Comparison of ENCODE assay signal across 19 cellular contexts in genomic region chr14:75673345-75673744, GRCh38. TPM values are rescaled to one million over a fixed set of nuclear protein-coding genes. Genes with fewer than 3 reads are reported as not detected.
DNase-seq lines count a peak whose midpoint lies in the region; ATAC-seq, FAIRE-seq and TF ChIP-seq lines count a peak whose summit lies in the region.
"Had no signal": no experiment of that assay in that cellular context is flagged by ENCODE, and none has a peak within 500 bp of the region (broad histone marks: within the 10 kb centered on the region; RNA-seq: fewer than 3 reads in every experiment).

No MANE protein-coding gene starts in this region.

- peaks cover 39% of the 10 kb centered on the region for H3K36me3 Mint-ChIP-seq in activated naive CD8-positive, alpha-beta T cell treated with anti-CD3 and anti-CD28 coated beads, Interleukin-2, amount 50 U/mL, for 24 hours (ENCODE audit: low read depth)
- peaks cover 42% of the 10 kb centered on the region for H3K36me3 Mint-ChIP-seq in activated naive CD8-positive, alpha-beta T cell treated with anti-CD3 and anti-CD28 coated beads for 36 hours
- peaks cover 31% of the 10 kb centered on the region for H3K36me3 Mint-ChIP-seq in progenitor cell of endocrine pancreas (ENCODE audit: insufficient read depth)

- DNase-seq in activated naive CD8-positive, alpha-beta T cell treated with anti-CD3 and anti-CD28 coated beads, Interleukin-2, amount 50 U/mL, for 24 hours, result no peak
- DNase-seq in activated naive CD8-positive, alpha-beta T cell treated with anti-CD3 and anti-CD28 coated beads for 36 hours, result no peak
- DNase-seq in GM19239 (ENCODE audit: insufficient read length, low spot score) (no peak), progenitor cell of endocrine pancreas (ENCODE audit: low spot score, unreplicated experiment) (no peak), NCI-H2227 treated with DMSO at 0.1 percent for 48 hours (lab: John Stamatoyannopoulos, UW) (no peak)
- DNase-seq in stimulated activated naive CD8-positive, alpha-beta T cell treated with anti-CD3 and anti-CD28 coated beads, Interleukin-15, amount 100 ng/mL, for 72 hours, result no peak
- DNase-seq: effector CD4-positive, alpha-beta T cell; KBM-7; left ventricle myocardium inferior; NCI-H2029 treated with DMSO at 0.1 percent for 48 hours; NCI-H524; pancreas; Right ventricle myocardium superior; stimulated activated CD4-positive, alpha-beta T cell treated with anti-CD3 and anti-CD28 coated beads, Interleukin-1b, Interleukin-23, amount 100 ng/mL, for 48 hours; substantia nigra; T-cell; WERI-Rb-1 had no signal

- peak; percentile 81 for ATAC-seq in activated naive CD8-positive, alpha-beta T cell treated with anti-CD3 and anti-CD28 coated beads, Interleukin-2, amount 50 U/mL, for 24 hours
- ATAC-seq in HG03103 (IDR thresholded peaks at IDR 0.05; ENCODE audit: low read depth, unreplicated experiment) (peak; percentile 56), GM21576 (IDR thresholded peaks at IDR 0.05; ENCODE audit: unreplicated experiment) (no peak)
- ATAC-seq in stimulated activated naive CD8-positive, alpha-beta T cell treated with anti-CD3 and anti-CD28 coated beads, Interleukin-15, amount 100 ng/mL, for 72 hours, result peak; percentile 84
- ATAC-seq: pancreas, T-cell had no signal

- H3K4me3 Mint-ChIP-seq in activated naive CD8-positive, alpha-beta T cell treated with anti-CD3 and anti-CD28 coated beads, Interleukin-2, amount 50 U/mL, for 24 hours, result peak overlapping the region; percentile 16
- no peak overlapping the region for H3K4me3 Mint-ChIP-seq in activated naive CD8-positive, alpha-beta T cell treated with anti-CD3 and anti-CD28 coated beads for 36 hours
- H3K4me3 Mint-ChIP-seq in stimulated activated naive CD8-positive, alpha-beta T cell treated with anti-CD3 and anti-CD28 coated beads, Interleukin-15, amount 100 ng/mL, for 72 hours, result no peak overlapping the region
- H3K4me3 Mint-ChIP-seq in progenitor cell of endocrine pancreas (ENCODE audit: low read depth), result no peak overlapping the region
- H3K4me3 Mint-ChIP-seq: T-cell had no signal

- peaks cover 3% of the 10 kb centered on the region for H3K9me3 Mint-ChIP-seq in activated naive CD8-positive, alpha-beta T cell treated with anti-CD3 and anti-CD28 coated beads, Interleukin-2, amount 50 U/mL, for 24 hours
- H3K9me3 Mint-ChIP-seq in activated naive CD8-positive, alpha-beta T cell treated with anti-CD3 and anti-CD28 coated beads for 36 hours, result peaks cover 6% of the 10 kb centered on the region
- no peaks in the 10 kb centered on the region for H3K9me3 Mint-ChIP-seq in stimulated activated naive CD8-positive, alpha-beta T cell treated with anti-CD3 and anti-CD28 coated beads, Interleukin-15, amount 100 ng/mL, for 72 hours
- peaks cover 3% of the 10 kb centered on the region for H3K9me3 Mint-ChIP-seq in progenitor cell of endocrine pancreas (ENCODE audit: low read depth)

- TF ChIP-seq CTCF in progenitor cell of endocrine pancreas (IDR thresholded peaks at IDR 0.05; ENCODE audit: unreplicated experiment), result no peak

- H3K27me3 Mint-ChIP-seq in activated naive CD8-positive, alpha-beta T cell treated with anti-CD3 and anti-CD28 coated beads, Interleukin-2, amount 50 U/mL, for 24 hours, result no peaks in the 10 kb centered on the region
- no peaks in the 10 kb centered on the region for H3K27me3 Mint-ChIP-seq in activated naive CD8-positive, alpha-beta T cell treated with anti-CD3 and anti-CD28 coated beads for 36 hours
- no peaks in the 10 kb centered on the region for H3K27me3 Mint-ChIP-seq in stimulated activated naive CD8-positive, alpha-beta T cell treated with anti-CD3 and anti-CD28 coated beads, Interleukin-15, amount 100 ng/mL, for 72 hours
- no peaks in the 10 kb centered on the region for H3K27me3 Mint-ChIP-seq in progenitor cell of endocrine pancreas
- H3K27me3 Mint-ChIP-seq: T-cell had no signal

- peak; percentile 89 for FAIRE-seq in GM19239 (lab: Jason Lieb, UNC)
- FAIRE-seq: pancreas had no signal

- peak overlapping the region; percentile 31 for H3K27ac Mint-ChIP-seq in activated naive CD8-positive, alpha-beta T cell treated with anti-CD3 and anti-CD28 coated beads, Interleukin-2, amount 50 U/mL, for 24 hours
- H3K27ac Mint-ChIP-seq in activated naive CD8-positive, alpha-beta T cell treated with anti-CD3 and anti-CD28 coated beads for 36 hours, result no peak overlapping the region
- H3K27ac Mint-ChIP-seq in stimulated activated naive CD8-positive, alpha-beta T cell treated with anti-CD3 and anti-CD28 coated beads, Interleukin-15, amount 100 ng/mL, for 72 hours, result peak overlapping the region in 1 of 2 donors; percentile 95
- H3K27ac Mint-ChIP-seq in progenitor cell of endocrine pancreas, result no peak overlapping the region
- H3K27ac Mint-ChIP-seq: T-cell had no signal

- H3K4me1 Mint-ChIP-seq in activated naive CD8-positive, alpha-beta T cell treated with anti-CD3 and anti-CD28 coated beads, Interleukin-2, amount 50 U/mL, for 24 hours, result peaks cover 17% of the 10 kb centered on the region
- peaks cover 17% of the 10 kb centered on the region for H3K4me1 Mint-ChIP-seq in activated naive CD8-positive, alpha-beta T cell treated with anti-CD3 and anti-CD28 coated beads for 36 hours
- peaks cover 27% of the 10 kb centered on the region for H3K4me1 Mint-ChIP-seq in stimulated activated naive CD8-positive, alpha-beta T cell treated with anti-CD3 and anti-CD28 coated beads, Interleukin-15, amount 100 ng/mL, for 72 hours
- no peaks in the 10 kb centered on the region for H3K4me1 Mint-ChIP-seq in progenitor cell of endocrine pancreas (ENCODE audit: low read depth)

RNA-seq across cellular contexts. Expression of gene TTLL5, which starts 12.3 kb away (rescaled TPM):
- total RNA-seq in activated naive CD8-positive, alpha-beta T cell treated with anti-CD3 and anti-CD28 coated beads for 36 hours, result 10 to 100 TPM; 26.9 to 30.5 TPM
- total RNA-seq in progenitor cell of endocrine pancreas, result 51.9 and 56.2 TPM in 2 replicates

RNA-seq across cellular contexts. Expression of gene ERG28, which starts 12.7 kb away (rescaled TPM):
- total RNA-seq in activated naive CD8-positive, alpha-beta T cell treated with anti-CD3 and anti-CD28 coated beads for 36 hours, result 10 to 100 TPM; 13.9 to 15.0 TPM
- 27.8 and 28.6 TPM in 2 replicates for total RNA-seq in progenitor cell of endocrine pancreas
